In the genomic region with DNA sequence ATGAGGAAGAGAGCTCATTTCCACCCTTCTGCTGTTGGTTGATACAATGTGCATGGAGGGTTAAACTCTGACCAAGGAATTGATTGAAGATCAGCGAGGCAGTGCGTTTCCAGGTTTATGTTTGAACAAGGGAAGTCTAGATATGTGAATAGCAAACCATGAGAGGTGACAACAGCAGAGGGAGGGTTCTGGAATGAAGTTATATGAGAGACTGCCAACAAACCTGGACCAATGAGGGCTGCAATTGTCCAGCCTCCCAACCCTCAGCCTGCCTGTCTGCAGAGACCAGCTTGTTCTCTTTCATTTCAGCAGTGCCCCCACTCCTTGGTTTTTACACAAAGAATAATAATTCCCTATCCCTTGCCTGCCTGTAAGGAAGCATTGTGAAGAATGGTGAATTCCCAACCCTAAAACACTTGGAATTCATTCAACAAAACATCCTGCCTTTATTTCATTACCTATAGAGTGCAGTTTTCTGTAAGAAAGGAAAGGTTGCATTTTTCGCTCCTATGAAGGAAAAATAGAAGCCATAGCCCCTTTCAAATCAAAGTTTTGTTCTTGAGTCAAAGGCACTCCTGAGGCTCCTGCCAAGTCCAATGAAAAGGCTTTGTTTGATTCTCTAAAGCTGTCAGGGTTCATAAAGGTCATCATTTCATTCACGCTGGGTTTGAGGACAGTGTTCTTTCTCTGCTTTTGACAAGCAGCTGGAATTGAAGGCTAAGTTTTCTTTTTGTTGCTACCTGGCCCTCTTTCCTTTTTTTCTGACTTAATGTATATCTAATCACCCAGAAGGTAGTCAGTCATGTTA, we compare ENCODE assay signal across 21 cellular contexts. TPM values are rescaled to one million over a fixed set of nuclear protein-coding genes. Genes with fewer than 3 reads are reported as not detected.
DNase-seq lines count a peak whose midpoint lies in the region; ATAC-seq and TF ChIP-seq lines count a peak whose summit lies in the region.
"Had no signal": no experiment of that assay in that cellular context is flagged by ENCODE, and none has a peak within 500 bp of the region (broad histone marks: within the 10 kb centered on the region; RNA-seq: fewer than 3 reads in every experiment).

No MANE protein-coding gene starts in this region.

- H3K4me1 ChIP-seq in heart left ventricle (peaks cover 0 to 14% (median 3%) of the 10 kb centered on the region in 12 donors), left ventricle myocardium inferior (peaks cover 18% of the 10 kb centered on the region), upper lobe of right lung (peaks cover 6% of the 10 kb centered on the region), ovary (ENCODE audit: insufficient read depth) (no peaks in the 10 kb centered on the region)
- H3K4me1 ChIP-seq: ascending aorta, Peyer's patch, psoas muscle had no signal

- peaks cover 70% of the 10 kb centered on the region for H3K4me1 Mint-ChIP-seq in neural crest cell
- H3K4me1 Mint-ChIP-seq: activated naive CD4-positive, alpha-beta T cell treated with anti-CD3 and anti-CD28 coated beads, Interleukin-2, amount 10 ng/mL, durations not matched to agents 7 days and 5 days; B cell; memory B cell; naive thymus-derived CD8-positive, alpha-beta T cell had no signal

- H3K27ac ChIP-seq in heart left ventricle: peak overlapping the region in 2 of 12 donors; percentile 18 to 42
- H3K27ac ChIP-seq in left ventricle myocardium inferior (replicated peaks): no peak overlapping the region
- H3K27ac ChIP-seq in upper lobe of right lung: no peak overlapping the region
- H3K27ac ChIP-seq in ovary: no peak overlapping the region
- H3K27ac ChIP-seq: ascending aorta, Peyer's patch, psoas muscle had no signal

- no peak overlapping the region for H3K4me3 ChIP-seq in heart left ventricle
- no peak overlapping the region for H3K4me3 ChIP-seq in left ventricle myocardium inferior
- H3K4me3 ChIP-seq in upper lobe of right lung: no peak overlapping the region
- no peak overlapping the region for H3K4me3 ChIP-seq in ovary
- H3K4me3 ChIP-seq: ascending aorta, Peyer's patch, psoas muscle had no signal

- DNase-seq in heart left ventricle: peak in 1 of 5 donors; percentile 8
- no peak for DNase-seq in left ventricle myocardium inferior
- no peak for DNase-seq in left colon
- no peak for DNase-seq in neural crest cell (ENCODE audit: low read depth, low spot score)
- no peak for DNase-seq in upper lobe of right lung
- DNase-seq in ovary: no peak
- no peak for DNase-seq in activated naive CD4-positive, alpha-beta T cell treated with anti-CD3 and anti-CD28 coated beads, Interleukin-2, amount 50 U/mL, for 72 hours (ENCODE audit: low spot score in 2 of 2)
- DNase-seq in NCI-H1048 (lab: John Stamatoyannopoulos, UW): no peak
- DNase-seq: activated CD4-positive, CD25-positive, alpha-beta regulatory T cell; activated CD8-positive, alpha-beta T cell treated with anti-CD3 and anti-CD28 coated beads, Interleukin-2, amount 10 ng/mL, durations not matched to agents 7 days and 5 days; activated naive CD4-positive, alpha-beta T cell treated with anti-CD3 and anti-CD28 coated beads, Interleukin-2, amount 10 ng/mL, durations not matched to agents 7 days and 5 days; activated T-cell treated with anti-CD3 and anti-CD28 coated beads, Interleukin-2, amount 50 U/mL, for 48 hours; Karpas-422; naive thymus-derived CD8-positive, alpha-beta T cell; NCI-H1930; Peyer's patch; psoas muscle had no signal

- H3K27me3 ChIP-seq in heart left ventricle: no peaks in the 10 kb centered on the region
- no peaks in the 10 kb centered on the region for H3K27me3 ChIP-seq in left ventricle myocardium inferior (ENCODE audit: low read depth)
- H3K27me3 ChIP-seq in upper lobe of right lung: no peaks in the 10 kb centered on the region
- H3K27me3 ChIP-seq in ovary: no peaks in the 10 kb centered on the region
- H3K27me3 ChIP-seq: ascending aorta, Peyer's patch had no signal

- H3K9me3 Mint-ChIP-seq in neural crest cell: peaks cover 5% of the 10 kb centered on the region
- H3K9me3 Mint-ChIP-seq in activated naive CD4-positive, alpha-beta T cell treated with anti-CD3 and anti-CD28 coated beads, Interleukin-2, amount 50 U/mL, for 72 hours: no peaks in the 10 kb centered on the region
- H3K9me3 Mint-ChIP-seq: activated naive CD4-positive, alpha-beta T cell treated with anti-CD3 and anti-CD28 coated beads, Interleukin-2, amount 10 ng/mL, durations not matched to agents 7 days and 5 days; memory B cell; T-helper 2 cell treated with Interferon-gamma antibody and Interleukin-4, amounts not matched to agents 5 μg/mL and 100 μg/mL, for 36 hours had no signal

- TF ChIP-seq POLR2A in heart left ventricle (IDR thresholded peaks at IDR 0.05) (no peak), ovary (IDR thresholded peaks at IDR 0.05) (no peak)

- intact Hi-C loops in heart left ventricle (cut with DNase I) (no loop called here), left ventricle myocardium inferior (cut with micrococcal nuclease) (no loop called here), left colon (cut with DNase I, micrococcal nuclease) (no loop called here), upper lobe of right lung (cut with DNase I) (no loop called here), ovary (cut with DNase I) (no loop called here)

- TF ChIP-seq EP300 in ovary (IDR thresholded peaks at IDR 0.05): no peak

- WGBS in heart left ventricle, 4 donors: 32 to 53% (median 37%) methylated on average over 4 of the region's 4 CpGs
- WGBS in ovary, 3 donors: 32 to 45% (median 34%) methylated on average over 4 of the region's 4 CpGs

- H3K36me3 ChIP-seq in heart left ventricle (no peaks in the 10 kb centered on the region), left ventricle myocardium inferior (no peaks in the 10 kb centered on the region), upper lobe of right lung (no peaks in the 10 kb centered on the region), ovary (no peaks in the 10 kb centered on the region)
- H3K36me3 ChIP-seq: ascending aorta, Peyer's patch had no signal

- peaks cover 0 to 11% (median 0%) of the 10 kb centered on the region in 12 donors for H3K9me3 ChIP-seq in heart left ventricle
- H3K9me3 ChIP-seq in left ventricle myocardium inferior (replicated peaks): peaks cover 11% of the 10 kb centered on the region
- no peaks in the 10 kb centered on the region for H3K9me3 ChIP-seq in upper lobe of right lung
- no peaks in the 10 kb centered on the region for H3K9me3 ChIP-seq in ovary
- H3K9me3 ChIP-seq: ascending aorta, Peyer's patch, psoas muscle had no signal

- H3K4me3 Mint-ChIP-seq in neural crest cell: no peak overlapping the region
- H3K4me3 Mint-ChIP-seq: activated CD8-positive, alpha-beta T cell treated with anti-CD3 and anti-CD28 coated beads, Interleukin-2, amount 10 ng/mL, durations not matched to agents 7 days and 5 days; activated naive CD4-positive, alpha-beta T cell treated with anti-CD3 and anti-CD28 coated beads, Interleukin-2, amount 10 ng/mL, durations not matched to agents 7 days and 5 days; B cell; memory B cell; naive thymus-derived CD8-positive, alpha-beta T cell; T-helper 2 cell treated with Interferon-gamma antibody and Interleukin-4, amounts not matched to agents 5 μg/mL and 100 μg/mL, for 36 hours had no signal

- H3K36me3 Mint-ChIP-seq in neural crest cell (ENCODE audit: low read depth): peaks cover 9% of the 10 kb centered on the region
- H3K36me3 Mint-ChIP-seq in activated naive CD4-positive, alpha-beta T cell treated with anti-CD3 and anti-CD28 coated beads, Interleukin-2, amount 50 U/mL, for 72 hours: no peaks in the 10 kb centered on the region
- H3K36me3 Mint-ChIP-seq: activated naive CD4-positive, alpha-beta T cell treated with anti-CD3 and anti-CD28 coated beads, Interleukin-2, amount 10 ng/mL, durations not matched to agents 7 days and 5 days; memory B cell; naive thymus-derived CD8-positive, alpha-beta T cell had no signal

- no peaks in the 10 kb centered on the region for H3K27me3 Mint-ChIP-seq in neural crest cell (ENCODE audit: low read depth)
- H3K27me3 Mint-ChIP-seq: memory B cell had no signal

- TF ChIP-seq CTCF in heart left ventricle (IDR thresholded peaks at IDR 0.05) (no peak), left ventricle myocardium inferior (IDR thresholded peaks at IDR 0.05; ENCODE audit: borderline replicate concordance) (no peak), neural crest cell (conservative IDR thresholded peaks at IDR 0.05) (no peak), upper lobe of right lung (IDR thresholded peaks at IDR 0.05) (no peak), ovary (IDR thresholded peaks at IDR 0.05) (no peak)

- peak; percentile 42 to 65 (median 52) for ATAC-seq in heart left ventricle
- peak; percentile 67 for ATAC-seq in left colon
- ATAC-seq in upper lobe of right lung: peak; percentile 76
- no peak for ATAC-seq in activated naive CD4-positive, alpha-beta T cell treated with anti-CD3 and anti-CD28 coated beads, Interleukin-2, amount 50 U/mL, for 72 hours
- ATAC-seq: activated CD8-positive, alpha-beta T cell treated with anti-CD3 and anti-CD28 coated beads, Interleukin-2, amount 10 ng/mL, durations not matched to agents 7 days and 5 days; naive thymus-derived CD8-positive, alpha-beta T cell; psoas muscle had no signal

- peak overlapping the region; percentile 39 for H3K27ac Mint-ChIP-seq in neural crest cell (ENCODE audit: unreplicated experiment)
- no peak overlapping the region for H3K27ac Mint-ChIP-seq in activated naive CD4-positive, alpha-beta T cell treated with anti-CD3 and anti-CD28 coated beads, Interleukin-2, amount 50 U/mL, for 72 hours
- H3K27ac Mint-ChIP-seq: activated CD8-positive, alpha-beta T cell treated with anti-CD3 and anti-CD28 coated beads, Interleukin-2, amount 10 ng/mL, durations not matched to agents 7 days and 5 days; activated naive CD4-positive, alpha-beta T cell treated with anti-CD3 and anti-CD28 coated beads, Interleukin-2, amount 10 ng/mL, durations not matched to agents 7 days and 5 days; B cell; memory B cell; T-helper 2 cell treated with Interferon-gamma antibody and Interleukin-4, amounts not matched to agents 5 μg/mL and 100 μg/mL, for 36 hours had no signal

RNA-seq across cellular contexts. Expression of a gene that starts 53.6 kb away (rescaled TPM):
- total RNA-seq in heart left ventricle: 1 to 10 TPM; 2.5 to 9.0 (median 5.5) TPM
- 1 to 10 TPM in 1 of 2 donors, under 1 TPM in 1; 0.69 to 2.3 TPM for polyA plus RNA-seq in heart left ventricle
- total RNA-seq in left ventricle myocardium inferior: 4.9 TPM
- total RNA-seq in left colon: 10 to 100 TPM; 21.0 to 27.1 TPM
- 21.8 and 24.8 TPM in 2 replicates for total RNA-seq in neural crest cell
- total RNA-seq in upper lobe of right lung: 28.1 TPM
- total RNA-seq in ovary: 10 to 100 TPM in 5 of 7 donors, 1 to 10 TPM in 2; 7.3 to 28.5 (median 12.9) TPM
- polyA plus RNA-seq in ovary: 10 to 100 TPM in 1 of 2 donors, 1 to 10 TPM in 1; 6.1 to 10.6 TPM
- total RNA-seq in activated naive CD4-positive, alpha-beta T cell treated with anti-CD3 and anti-CD28 coated beads, Interleukin-2, amount 50 U/mL, for 72 hours: 10 to 100 TPM in 1 of 2 donors, 1 to 10 TPM in 1; 6.2 to 11.2 TPM

Comparison
In these comparisons a context has a peak if more than half of its experiments do, and no peak if none do; other contexts are left out.
1. ATAC-seq: peak in heart left ventricle (4 of 4), left colon (single experiment) and upper lobe of right lung (single experiment); none in activated naive CD4-positive, alpha-beta T cell treated with anti-CD3 and anti-CD28 coated beads, Interleukin-2, amount 50 U/mL, for 72 hours (0 of 2).